In the genomic region with DNA sequence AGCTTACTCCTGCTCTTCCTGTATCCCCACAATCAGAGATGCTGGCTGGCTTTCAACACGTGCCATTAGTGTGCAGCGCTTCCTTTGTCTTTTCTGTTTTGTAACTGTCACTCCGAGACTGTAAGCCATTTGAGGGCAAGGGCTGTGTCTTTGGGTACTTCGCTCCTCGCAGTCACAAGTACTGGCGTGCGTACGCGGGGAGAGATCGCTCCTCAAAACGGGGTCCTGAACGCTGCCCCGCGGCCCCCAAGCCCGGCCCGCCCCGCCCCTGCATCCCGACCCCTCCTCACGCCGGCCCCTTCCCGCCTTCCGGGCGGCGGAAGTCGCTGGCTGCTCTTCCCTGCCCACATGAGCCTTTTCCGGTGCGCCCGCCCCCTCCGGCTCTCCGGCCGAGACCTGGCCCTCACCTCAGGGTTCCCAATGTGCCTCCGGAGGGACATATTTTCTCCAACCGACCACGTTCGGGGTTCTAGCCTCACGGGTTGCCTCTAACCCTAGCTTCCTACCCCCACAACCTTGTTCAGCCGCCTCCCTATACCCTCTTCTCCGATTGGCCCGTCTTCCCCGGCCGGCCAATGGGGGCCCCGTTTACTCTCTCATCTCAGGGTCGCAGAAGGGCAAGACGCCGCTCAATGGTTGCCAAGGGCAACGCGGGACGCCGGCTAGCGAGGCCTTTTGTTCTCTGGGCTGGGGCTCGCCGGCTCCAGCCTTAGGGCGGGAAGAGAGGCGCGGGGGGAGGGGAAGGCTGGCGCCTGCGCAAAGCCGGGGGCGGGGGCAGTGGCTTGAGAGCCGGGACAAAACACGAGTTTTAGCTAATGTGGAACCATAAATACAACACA, we compare ENCODE assay signal across 8 cellular contexts. TPM values are rescaled to one million over a fixed set of nuclear protein-coding genes. Genes with fewer than 3 reads are reported as not detected.
A peak's percentile ranks its signal among the peaks of the same experiment; 100 is the strongest.
DNase-seq lines count a peak whose midpoint lies in the region; ATAC-seq, FAIRE-seq and TF ChIP-seq lines count a peak whose summit lies in the region.

A gene with protein sequence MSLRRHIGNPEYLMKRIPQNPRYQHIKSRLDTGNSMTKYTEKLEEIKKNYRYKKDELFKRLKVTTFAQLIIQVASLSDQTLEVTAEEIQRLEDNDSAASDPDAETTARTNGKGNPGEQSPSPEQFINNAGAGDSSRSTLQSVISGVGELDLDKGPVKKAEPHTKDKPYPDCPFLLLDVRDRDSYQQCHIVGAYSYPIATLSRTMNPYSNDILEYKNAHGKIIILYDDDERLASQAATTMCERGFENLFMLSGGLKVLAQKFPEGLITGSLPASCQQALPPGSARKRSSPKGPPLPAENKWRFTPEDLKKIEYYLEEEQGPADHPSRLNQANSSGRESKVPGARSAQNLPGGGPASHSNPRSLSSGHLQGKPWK (minus strand): TSS at position 490 of the 839 bp plus-strand sequence. CDS start 50 bp downstream, at position 440.

- intact Hi-C loops in Right ventricle myocardium superior (cut with DNase I) (no loop called here), pancreas (cut with DNase I) (no loop called here), tibial artery (cut with DNase I; ENCODE audit: low total_unique reads) (loop anchor here (5.0 kb wide), 1 partner anchor 143 kb away; no protein-coding TSS in a partner anchor)

- FAIRE-seq in GM12891 (lab: Jason Lieb, UNC): peak; percentile 82
- FAIRE-seq in pancreas (lab: Jason Lieb, UNC): no peak

- H3K36me3 ChIP-seq in adipocyte (ENCODE audit: control insufficient read depth, insufficient read depth, low read length, severe bottlenecking) (no peaks in the 10 kb centered on the region), pancreas (no peaks in the 10 kb centered on the region), tibial artery (no peaks in the 10 kb centered on the region)

- peak; percentile 90 for DNase-seq in GM12891 (ENCODE audit: insufficient read length, low spot score)
- DNase-seq in NCI-H1436 (lab: John Stamatoyannopoulos, UW): peak; percentile 98
- peak; percentile 94 for DNase-seq in SW480 (ENCODE audit: low spot score)
- DNase-seq in adipocyte (ENCODE audit: low read depth): peak; percentile 99
- peak; percentile 99 for DNase-seq in Right ventricle myocardium superior
- peak; percentile 97 to 99 (median 97) for DNase-seq in pancreas
- peak; percentile 95 to 98 for DNase-seq in tibial artery

- H3K9me3 ChIP-seq in adipocyte (ENCODE audit: control insufficient read depth, low read length) (no peaks in the 10 kb centered on the region), pancreas (no peaks in the 10 kb centered on the region), tibial artery (no peaks in the 10 kb centered on the region)

- ATAC-seq in HG02798 (IDR thresholded peaks at IDR 0.05; ENCODE audit: poor library complexity, unreplicated experiment): peak; percentile 99
- peak; percentile 100 for ATAC-seq in Right ventricle myocardium superior (ENCODE audit: poor library complexity)
- peak; percentile 97 to 99 (median 98) for ATAC-seq in pancreas

- peak within 1 kb of the TSS; percentile 60 to 87 (median 81) for H3K27ac ChIP-seq in pancreas
- H3K27ac ChIP-seq in tibial artery: peak within 1 kb of the TSS; percentile 81

- peak; percentile 28; the same call in 1 of the 2 replicates for TF ChIP-seq POLR2A in GM12891 (IDR thresholded peaks at IDR 0.05; ENCODE audit: low read depth, low read length)

- H3K4me1 ChIP-seq in adipocyte (ENCODE audit: control insufficient read depth, insufficient read depth, low read length): peaks cover 28% of the 10 kb centered on the region
- peaks cover 0 to 11% (median 8%) of the 10 kb centered on the region in 3 donors for H3K4me1 ChIP-seq in pancreas
- peaks cover 0 to 14% (median 5%) of the 10 kb centered on the region in 4 donors for H3K4me1 ChIP-seq in tibial artery

- peak within 1 kb of the TSS; percentile 93 for H3K4me3 ChIP-seq in adipocyte (ENCODE audit: low read length)
- peak within 1 kb of the TSS; percentile 53 to 72 (median 63) for H3K4me3 ChIP-seq in pancreas
- H3K4me3 ChIP-seq in tibial artery: peak within 1 kb of the TSS; percentile 66 to 85

- no peaks in the 10 kb centered on the region for H3K27me3 ChIP-seq in adipocyte (replicated peaks; ENCODE audit: control insufficient read depth, insufficient read depth, low read length)
- no peaks in the 10 kb centered on the region for H3K27me3 ChIP-seq in pancreas
- no peaks in the 10 kb centered on the region for H3K27me3 ChIP-seq in tibial artery

- TF ChIP-seq CTCF in pancreas (IDR thresholded peaks at IDR 0.05) (no peak), tibial artery (IDR thresholded peaks at IDR 0.05) (no peak)

- H3K9ac ChIP-seq in adipocyte (ENCODE audit: low read length): peak within 1 kb of the TSS; percentile 91

- 2% methylated on average over 53 to 61 of the region's 61 CpGs for WGBS in pancreas, 2 donors

TF ChIP-seq in GM12891, 5 proteins besides CTCF, POLR2A, EP300 and RAD21:
- TF ChIP-seq SPI1 (IDR thresholded peaks at IDR 0.05; ENCODE audit: low read depth, low read length) (no peak), TAF1 (IDR thresholded peaks at IDR 0.05; ENCODE audit: low read depth, low read length) (no peak), POLR2AphosphoS5 (IDR thresholded peaks at IDR 0.05; ENCODE audit: low read depth, low read length) (no peak), POU2F2 (IDR thresholded peaks at IDR 0.05; ENCODE audit: low read depth, low read length) (no peak), PAX5 (IDR thresholded peaks at IDR 0.05; ENCODE audit: insufficient read depth, low read length, severe bottlenecking) (no peak)
TF ChIP-seq in GM12891: peak in this region for 0.

RNA-seq across cellular contexts. Expression of the gene that starts here (rescaled TPM):
- 7.8 TPM for polyA plus RNA-seq in GM12891 (2012; ENCODE audit: low read depth, missing spikeins)
- 4.2 TPM for total RNA-seq in Right ventricle myocardium superior
- total RNA-seq in pancreas: 10 to 100 TPM in 1 of 6 donors, 1 to 10 TPM in 5; 3.5 to 10.3 (median 4.5) TPM
- polyA plus RNA-seq in pancreas: 1 to 10 TPM; 1.8 to 4.9 TPM

Comparison
In these comparisons a context has a peak if more than half of its experiments do, and no peak if none do; other contexts are left out.
1. Peak in every context shown above with its lines: DNase-seq, ATAC-seq, H3K4me3 ChIP-seq and H3K27ac ChIP-seq.